In genomic region chr6:104692008-104692407, GRCh38 we compare ENCODE assay signal across 29 cellular contexts.
"Had no signal": no experiment of that assay in that cellular context is flagged by ENCODE, and none has a peak within 500 bp of the region (broad histone marks: within the 10 kb centered on the region; RNA-seq: fewer than 3 reads in every experiment).

No MANE protein-coding gene starts in this region.

- H3K4me2 ChIP-seq: smooth muscle cell had no signal

- ATAC-seq: naive thymus-derived CD8-positive, alpha-beta T cell; natural killer cell treated with Interleukin-12 subunit alpha and Interleukin-12 subunit beta and Interleukin-15 and Interleukin-18, amount 100 ng/mL, for 72 hours; pancreas; psoas muscle; right cardiac atrium; sciatic nerve; stimulated activated memory B cell treated with anti-CD40 and anti-IgM and Interleukin-4, amounts not matched to agents 10 μg/mL and 1 μg/mL and 100 μg/mL, for 72 hours; stimulated activated naive CD8-positive, alpha-beta T cell treated with anti-CD3 and anti-CD28 coated beads, Interleukin-15, amount 100 ng/mL, for 72 hours; stimulated activated naive CD8-positive, alpha-beta T cell treated with anti-CD3 and anti-CD28 coated beads, Interleukin-15, Interleukin-2, amounts not matched to agents 100 U/mL and 50 U/mL, for 24 hours; upper lobe of right lung had no signal

- H3K27ac ChIP-seq: pancreas, psoas muscle, skin epidermis, spleen, suprapubic skin, testis, tibial artery, transverse colon, upper lobe of right lung, uterus had no signal

- H3K36me3 ChIP-seq: pancreas, spleen, suprapubic skin, tibial artery, transverse colon, upper lobe of right lung, uterus had no signal

- H3K9me3 ChIP-seq: pancreas, psoas muscle, spleen, suprapubic skin, testis, tibial artery, transverse colon, upper lobe of right lung, uterus had no signal

- FAIRE-seq: pancreas had no signal

- H3K4me1 ChIP-seq: pancreas, psoas muscle, spleen, suprapubic skin, testis, tibial artery, transverse colon, upper lobe of right lung, uterus had no signal

- H3K4me3 ChIP-seq: pancreas, psoas muscle, skin epidermis, smooth muscle cell, spleen, suprapubic skin, testis, tibial artery, transverse colon, upper lobe of right lung, uterus had no signal

- DNase-seq: naive B cell; naive thymus-derived CD8-positive, alpha-beta T cell; nephron progenitor cell; nucleus accumbens; pancreas; posterior cingulate gyrus; psoas muscle; right cardiac atrium; spleen; stimulated activated CD4-positive, alpha-beta T cell treated with anti-CD3 and anti-CD28 coated beads, Interleukin-12 subunit alpha, Interleukin-12 subunit beta, amount 100 ng/mL, for 4 hours; stimulated activated CD4-positive, alpha-beta T cell treated with anti-CD3 and anti-CD28 coated beads, Interleukin-1b, Interleukin-23, amount 100 ng/mL, for 48 hours; stimulated activated CD4-positive, alpha-beta T cell treated with anti-CD3 and anti-CD28 coated beads, Interleukin-4, amount 100 ng/mL, for 1 hour; stimulated activated CD4-positive, alpha-beta T cell treated with anti-CD3 and anti-CD28 coated beads, Interleukin-4, amount 100 ng/mL, for 4 hours; stimulated activated CD8-positive, alpha-beta memory T cell treated with anti-CD3 and anti-CD28 coated beads, Interleukin-4, amount 100 ng/mL, for 48 hours; stimulated activated naive CD4-positive, alpha-beta T cell; stimulated activated naive CD8-positive, alpha-beta T cell treated with anti-CD3 and anti-CD28 coated beads, Interleukin-15, amount 100 ng/mL, for 72 hours; stimulated activated naive CD8-positive, alpha-beta T cell treated with anti-CD3 and anti-CD28 coated beads, Interleukin-15, Interleukin-2, amounts not matched to agents 100 U/mL and 50 U/mL, for 24 hours; substantia nigra; testis; tibial artery; transverse colon; upper lobe of right lung; uterus had no signal

- H3K27me3 ChIP-seq: pancreas, spleen, suprapubic skin, testis, tibial artery, transverse colon, upper lobe of right lung, uterus had no signal
